Comparison of ENCODE assay signal across 1 cellular context in genomic region chr21:43882952-43883492, GRCh38.
TF ChIP-seq lines count a peak whose summit lies in the region.

No MANE protein-coding gene starts in this region.

TF ChIP-seq in H1, 55 proteins besides CTCF, POLR2A, EP300 and RAD21:
- TF ChIP-seq ATF3 (IDR thresholded peaks at IDR 0.05; ENCODE audit: insufficient read depth, low read depth, low read length) = no peak
- no peak for TF ChIP-seq USF2 (IDR thresholded peaks at IDR 0.05; ENCODE audit: low read length)
- no peak for TF ChIP-seq CREB1 (IDR thresholded peaks at IDR 0.05)
- TF ChIP-seq KDM5A (IDR thresholded peaks at IDR 0.05; ENCODE audit: low read length) = no peak
